15 cellular contexts compared by ENCODE assay signal in the genomic region with DNA sequence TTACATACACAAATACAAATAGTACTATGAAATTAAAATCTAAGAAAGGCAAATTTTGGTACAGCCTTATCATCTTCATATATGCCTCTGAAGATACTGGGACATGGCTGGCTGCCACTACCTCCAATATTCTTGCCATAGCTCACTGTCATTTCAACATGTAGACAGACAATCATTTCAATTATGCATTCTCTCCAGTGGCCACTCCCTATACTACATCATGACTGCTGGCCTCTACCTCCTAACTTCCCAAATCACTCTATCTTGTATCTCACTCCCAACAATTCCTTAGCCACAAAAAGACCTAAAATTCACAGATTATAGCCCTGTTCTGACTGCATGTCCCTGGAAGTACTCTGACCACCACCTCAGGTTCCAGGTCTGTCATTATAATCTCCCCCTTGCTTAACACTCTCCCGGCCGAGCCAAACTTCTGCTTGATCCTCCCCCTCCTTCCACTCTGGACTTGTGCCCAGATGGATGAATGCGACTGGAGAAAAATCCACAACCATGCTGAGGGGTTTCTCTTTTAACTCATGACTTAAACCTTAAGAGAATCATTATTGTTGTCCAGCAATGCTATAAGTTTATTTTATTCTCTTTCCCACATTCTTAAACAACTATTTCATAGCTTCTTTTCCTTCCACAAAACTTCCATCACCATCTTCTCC.
"Had no signal": no experiment of that assay in that cellular context is flagged by ENCODE, and none has a peak within 500 bp of the region (broad histone marks: within the 10 kb centered on the region; RNA-seq: fewer than 3 reads in every experiment).

No MANE protein-coding gene starts in this region.

- H3K4me3 Mint-ChIP-seq: activated CD4-positive, alpha-beta memory T cell treated with anti-CD3 and anti-CD28 coated beads for 36 hours; activated naive CD8-positive, alpha-beta T cell treated with anti-CD3 and anti-CD28 coated beads, Interleukin-2, amount 10 ng/mL, durations not matched to agents 7 days and 5 days; activated T-cell treated with anti-CD3 and anti-CD28 coated beads, Interleukin-2, amount 50 U/mL, for 4 hours; brain; mesothelial cell of epicardium had no signal

- H3K27ac Mint-ChIP-seq: activated CD4-positive, alpha-beta memory T cell treated with anti-CD3 and anti-CD28 coated beads for 36 hours; activated naive CD8-positive, alpha-beta T cell treated with anti-CD3 and anti-CD28 coated beads, Interleukin-2, amount 10 ng/mL, durations not matched to agents 7 days and 5 days; brain; mesothelial cell of epicardium had no signal

- H3K27me3 Mint-ChIP-seq: activated naive CD8-positive, alpha-beta T cell treated with anti-CD3 and anti-CD28 coated beads, Interleukin-2, amount 10 ng/mL, durations not matched to agents 7 days and 5 days had no signal

- H3K4me3 ChIP-seq: lower lobe of right lung, uterus had no signal

- H3K9me3 ChIP-seq: lower lobe of right lung, uterus had no signal

- DNase-seq: activated CD4-positive, alpha-beta memory T cell treated with anti-CD3 and anti-CD28 coated beads for 36 hours; activated CD4-positive, alpha-beta T cell treated with anti-CD3 and anti-CD28 coated beads for 1 hour; activated naive CD8-positive, alpha-beta T cell treated with anti-CD3 and anti-CD28 coated beads, Interleukin-2, amount 10 ng/mL, durations not matched to agents 7 days and 5 days; activated T-cell treated with anti-CD3 and anti-CD28 coated beads, Interleukin-2, amount 50 U/mL, for 4 hours; cerebellar nuclear complex; dermis blood vessel endothelial cell; left cardiac atrium; lower lobe of right lung; retina; small intestine; T1000; uterus had no signal

- ATAC-seq: activated T-cell treated with anti-CD3 and anti-CD28 coated beads, Interleukin-2, amount 50 U/mL, for 4 hours; left cardiac atrium; lower lobe of right lung had no signal

- H3K4me1 Mint-ChIP-seq: activated naive CD8-positive, alpha-beta T cell treated with anti-CD3 and anti-CD28 coated beads, Interleukin-2, amount 10 ng/mL, durations not matched to agents 7 days and 5 days; brain; mesothelial cell of epicardium had no signal

- H3K27me3 ChIP-seq: uterus had no signal

- H3K9me3 Mint-ChIP-seq: activated CD4-positive, alpha-beta memory T cell treated with anti-CD3 and anti-CD28 coated beads for 36 hours; activated naive CD8-positive, alpha-beta T cell treated with anti-CD3 and anti-CD28 coated beads, Interleukin-2, amount 10 ng/mL, durations not matched to agents 7 days and 5 days; activated T-cell treated with anti-CD3 and anti-CD28 coated beads, Interleukin-2, amount 50 U/mL, for 4 hours; brain; mesothelial cell of epicardium had no signal

- H3K27ac ChIP-seq: lower lobe of right lung, parathyroid adenoma, uterus had no signal

- H3K36me3 ChIP-seq: lower lobe of right lung, uterus had no signal

- H3K4me1 ChIP-seq: lower lobe of right lung, parathyroid adenoma, uterus had no signal

- H3K36me3 Mint-ChIP-seq: activated CD4-positive, alpha-beta memory T cell treated with anti-CD3 and anti-CD28 coated beads for 36 hours; activated naive CD8-positive, alpha-beta T cell treated with anti-CD3 and anti-CD28 coated beads, Interleukin-2, amount 10 ng/mL, durations not matched to agents 7 days and 5 days; brain; mesothelial cell of epicardium had no signal
